Comparison of ENCODE assay signal across 17 cellular contexts in the genomic region with DNA sequence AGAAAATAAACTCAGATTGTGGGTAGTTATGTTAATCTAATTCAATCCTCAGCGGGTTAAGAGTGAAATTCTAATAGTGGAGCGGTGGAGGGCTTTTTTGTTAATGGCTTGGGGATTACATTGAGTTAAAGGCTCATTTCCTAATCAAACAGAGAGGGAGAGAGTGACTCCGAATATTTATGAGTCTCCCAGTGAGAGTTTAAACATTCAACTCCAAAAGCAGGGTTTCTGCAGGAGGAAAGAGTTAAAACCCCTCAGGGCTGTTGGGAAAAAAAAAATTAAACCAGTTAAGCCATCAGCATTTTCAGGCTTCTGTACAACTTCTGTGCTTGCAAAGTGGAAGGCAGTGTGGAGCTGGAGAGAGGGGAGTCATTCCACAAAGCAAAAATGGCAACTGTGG.
DNase-seq lines count a peak whose midpoint lies in the region; ATAC-seq and TF ChIP-seq lines count a peak whose summit lies in the region.
"Had no signal": no experiment of that assay in that cellular context is flagged by ENCODE, and none has a peak within 500 bp of the region (broad histone marks: within the 10 kb centered on the region; RNA-seq: fewer than 3 reads in every experiment).

No MANE protein-coding gene starts in this region.

- H2BK120ac ChIP-seq in mesendoderm (ENCODE audit: low read depth, low read length): no peak overlapping the region

- peak; percentile 9 for ATAC-seq in WTC11
- ATAC-seq: HepG2 had no signal

- no peak overlapping the region for H4K5ac ChIP-seq in mesendoderm (ENCODE audit: low read length)

- no peak overlapping the region for H2BK5ac ChIP-seq in mesendoderm (ENCODE audit: low read length)

- no peaks in the 10 kb centered on the region for H3K36me3 Mint-ChIP-seq in WTC11
- H3K36me3 Mint-ChIP-seq: CD4-positive, CD25-positive, alpha-beta regulatory T cell had no signal

- peak overlapping the region; percentile 9 for H3K9ac ChIP-seq in mesendoderm (ENCODE audit: low read length)
- H3K9ac ChIP-seq: GM23248, KMS-11 had no signal

- no peak overlapping the region for H3K23ac ChIP-seq in mesendoderm (ENCODE audit: low read length)

- peaks cover 0 to 7% of the 10 kb centered on the region in 2 donors for H3K4me1 ChIP-seq in right atrium auricular region
- H3K4me1 ChIP-seq in mesendoderm (ENCODE audit: control insufficient read depth, low read depth, low read length): peaks cover 14% of the 10 kb centered on the region
- no peaks in the 10 kb centered on the region for H3K4me1 ChIP-seq in effector memory CD4-positive, alpha-beta T cell (ENCODE audit: control insufficient read depth, insufficient read depth, low read length, poor library complexity, severe bottlenecking)

- H3K4me1 Mint-ChIP-seq in WTC11: peaks cover 80% of the 10 kb centered on the region

- H3K36me3 ChIP-seq in right atrium auricular region: no peaks in the 10 kb centered on the region
- H3K36me3 ChIP-seq in mesendoderm (ENCODE audit: control insufficient read depth, insufficient read depth, low read length): no peaks in the 10 kb centered on the region
- no peaks in the 10 kb centered on the region for H3K36me3 ChIP-seq in effector memory CD4-positive, alpha-beta T cell (ENCODE audit: control insufficient read depth, insufficient read depth, low read length)

- H3K4me3 Mint-ChIP-seq in WTC11: peak overlapping the region; percentile 58
- H3K4me3 Mint-ChIP-seq: CD4-positive, CD25-positive, alpha-beta regulatory T cell had no signal

- WGBS in mesendoderm (ENCODE audit: extremely low coverage, insufficient coverage, low lambda C conversion rate): no CpG with 5 or more reads among the region's 3 CpGs

- H3K4ac ChIP-seq in mesendoderm (ENCODE audit: low read depth, low read length): no peak overlapping the region

- H2AK5ac ChIP-seq in mesendoderm (ENCODE audit: low read length): no peak overlapping the region

- no peak overlapping the region for H3K18ac ChIP-seq in mesendoderm (ENCODE audit: low read length)

- DNase-seq in cardiac septum (ENCODE audit: low spot score) (peak; percentile 20), right atrium auricular region (ENCODE audit: low spot score) (no peak), WTC11 (ENCODE audit: low spot score) (no peak), mesendoderm (no peak), anterior cingulate cortex (lab: John Stamatoyannopoulos, UW) (no peak), Ammon's horn (ENCODE audit: low spot score) (no peak)
- DNase-seq in effector memory CD4-positive, alpha-beta T cell: no peak
- DNase-seq: AML-193; CD4-positive, CD25-positive, alpha-beta regulatory T cell; DMS79; GM23248; NCI-H1092; NCI-H187 treated with DMSO at 0.1 percent for 48 hours; NCI-H2171 treated with DMSO at 0.1 percent for 48 hours; NCI-H524 treated with DMSO at 0.1 percent for 48 hours had no signal

- H3K27me3 Mint-ChIP-seq in WTC11 (ENCODE audit: low read depth): peaks cover 52% of the 10 kb centered on the region

- CTCF ChIA-PET in WTC11 (lab: Charles Lee): interaction anchor here (1.9 kb wide), 1 partner anchor 39 kb away, joined by 10 read pairs; no protein-coding TSS in a partner anchor

- H3K4me3 ChIP-seq in right atrium auricular region (no peak overlapping the region), mesendoderm (ENCODE audit: low read length) (no peak overlapping the region)
- no peak overlapping the region for H3K4me3 ChIP-seq in effector memory CD4-positive, alpha-beta T cell (ENCODE audit: insufficient read depth, low read depth, low read length, poor library complexity, severe bottlenecking)
- H3K4me3 ChIP-seq: GM23248 had no signal

- peak overlapping the region; percentile 98 for H3K27ac Mint-ChIP-seq in WTC11
- H3K27ac Mint-ChIP-seq: CD4-positive, CD25-positive, alpha-beta regulatory T cell had no signal

- H3K4me2 ChIP-seq in mesendoderm (ENCODE audit: low read length): no peak overlapping the region
- H3K4me2 ChIP-seq: KMS-11 had no signal

- H3K79me2 ChIP-seq in mesendoderm (ENCODE audit: control insufficient read depth, insufficient read depth, low read length): no peaks in the 10 kb centered on the region

- H3K27me3 ChIP-seq in right atrium auricular region (no peaks in the 10 kb centered on the region), mesendoderm (ENCODE audit: insufficient read depth, low read length, poor library complexity) (no peaks in the 10 kb centered on the region)
- H3K27me3 ChIP-seq in effector memory CD4-positive, alpha-beta T cell (replicated peaks; ENCODE audit: control insufficient read depth, insufficient read depth, low read length, poor library complexity, severe bottlenecking): no peaks in the 10 kb centered on the region

- peak overlapping the region; percentile 25 for H3K56ac ChIP-seq in mesendoderm (ENCODE audit: low read length)

- H3K27ac ChIP-seq in right atrium auricular region (no peak overlapping the region), mesendoderm (ENCODE audit: low read depth, low read length) (peak overlapping the region; percentile 20)
- H3K27ac ChIP-seq in effector memory CD4-positive, alpha-beta T cell (ENCODE audit: insufficient read depth, low read length, poor library complexity, severe bottlenecking): no peak overlapping the region
- H3K27ac ChIP-seq: GM23248, KMS-11 had no signal

- H3K9me3 Mint-ChIP-seq in WTC11: no peaks in the 10 kb centered on the region

- no peaks in the 10 kb centered on the region for H3K9me3 ChIP-seq in right atrium auricular region
- H3K9me3 ChIP-seq in effector memory CD4-positive, alpha-beta T cell (ENCODE audit: control insufficient read depth, low read length): no peaks in the 10 kb centered on the region

- H4K8ac ChIP-seq in mesendoderm (ENCODE audit: low read depth, low read length): no peak overlapping the region

- POLR2A ChIA-PET in WTC11 (lab: Charles Lee): no interaction called here

- H2BK15ac ChIP-seq in mesendoderm (replicated peaks; ENCODE audit: low read depth): no peak overlapping the region

- intact Hi-C loops in cardiac septum (cut with DNase I): no loop called here

- TF ChIP-seq CTCF in right atrium auricular region (IDR thresholded peaks at IDR 0.05) (no peak), WTC11 (IDR thresholded peaks at IDR 0.05) (no peak)

- no peaks in the 10 kb centered on the region for H3K79me1 ChIP-seq in mesendoderm (ENCODE audit: low read length)

TF ChIP-seq in WTC11, 78 proteins besides CTCF, POLR2A, EP300 and RAD21:
- TF ChIP-seq, protein P1, sequence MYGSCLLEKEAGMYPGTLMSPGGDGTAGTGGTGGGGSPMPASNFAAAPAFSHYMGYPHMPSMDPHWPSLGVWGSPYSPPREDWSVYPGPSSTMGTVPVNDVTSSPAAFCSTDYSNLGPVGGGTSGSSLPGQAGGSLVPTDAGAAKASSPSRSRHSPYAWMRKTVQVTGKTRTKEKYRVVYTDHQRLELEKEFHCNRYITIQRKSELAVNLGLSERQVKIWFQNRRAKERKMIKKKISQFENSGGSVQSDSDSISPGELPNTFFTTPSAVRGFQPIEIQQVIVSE (CRISPR knock-in tag; IDR thresholded peaks at IDR 0.05; ENCODE audit: borderline replicate concordance): no peak
- TF ChIP-seq, protein P2, sequence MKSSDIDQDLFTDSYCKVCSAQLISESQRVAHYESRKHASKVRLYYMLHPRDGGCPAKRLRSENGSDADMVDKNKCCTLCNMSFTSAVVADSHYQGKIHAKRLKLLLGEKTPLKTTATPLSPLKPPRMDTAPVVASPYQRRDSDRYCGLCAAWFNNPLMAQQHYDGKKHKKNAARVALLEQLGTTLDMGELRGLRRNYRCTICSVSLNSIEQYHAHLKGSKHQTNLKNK (CRISPR knock-in tag; IDR thresholded peaks at IDR 0.05): no peak
- TF ChIP-seq JAZF1 (CRISPR knock-in tag; IDR thresholded peaks at IDR 0.05) (no peak), OVOL2 (CRISPR knock-in tag; IDR thresholded peaks at IDR 0.05; ENCODE audit: borderline replicate concordance) (no peak), ZNF263 (CRISPR knock-in tag; IDR thresholded peaks at IDR 0.05; ENCODE audit: low read depth) (no peak), NFE2L1 (CRISPR knock-in tag; IDR thresholded peaks at IDR 0.05) (no peak), ZNF232 (CRISPR knock-in tag; IDR thresholded peaks at IDR 0.05) (no peak), NR1H2 (CRISPR knock-in tag; IDR thresholded peaks at IDR 0.05) (no peak), SMAD3 (CRISPR knock-in tag; IDR thresholded peaks at IDR 0.05; ENCODE audit: borderline replicate concordance) (no peak)
- TF ChIP-seq, protein P3, sequence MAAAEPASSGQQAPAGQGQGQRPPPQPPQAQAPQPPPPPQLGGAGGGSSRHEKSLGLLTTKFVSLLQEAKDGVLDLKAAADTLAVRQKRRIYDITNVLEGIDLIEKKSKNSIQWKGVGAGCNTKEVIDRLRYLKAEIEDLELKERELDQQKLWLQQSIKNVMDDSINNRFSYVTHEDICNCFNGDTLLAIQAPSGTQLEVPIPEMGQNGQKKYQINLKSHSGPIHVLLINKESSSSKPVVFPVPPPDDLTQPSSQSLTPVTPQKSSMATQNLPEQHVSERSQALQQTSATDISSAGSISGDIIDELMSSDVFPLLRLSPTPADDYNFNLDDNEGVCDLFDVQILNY (CRISPR knock-in tag; IDR thresholded peaks at IDR 0.05): no peak
TF ChIP-seq in WTC11: peak in this region for 0.
